In genomic region chr22:30221121-30221992, GRCh38 we compare ENCODE assay signal across 10 cellular contexts. TPM values are rescaled to one million over a fixed set of nuclear protein-coding genes. Genes with fewer than 3 reads are reported as not detected.
DNase-seq lines count a peak whose midpoint lies in the region; ATAC-seq and TF ChIP-seq lines count a peak whose summit lies in the region.
"Had no signal": no experiment of that assay in that cellular context is flagged by ENCODE, and none has a peak within 500 bp of the region (broad histone marks: within the 10 kb centered on the region; RNA-seq: fewer than 3 reads in every experiment).

No MANE protein-coding gene starts in this region.

- no peaks in the 10 kb centered on the region for H3K27me3 Mint-ChIP-seq in CD8-positive, alpha-beta T cell (ENCODE audit: low read depth)
- no peaks in the 10 kb centered on the region for H3K27me3 Mint-ChIP-seq in T-helper 17 cell
- no peaks in the 10 kb centered on the region for H3K27me3 Mint-ChIP-seq in MCF 10A (ENCODE audit: insufficient read depth, unreplicated experiment)

- intact Hi-C loops in CD8-positive, alpha-beta T cell (cut with DNase I, micrococcal nuclease), result no loop called here
- intact Hi-C loops in MCF 10A (cut with micrococcal nuclease), result no loop called here

- no peak overlapping the region for H3K27ac ChIP-seq in CD8-positive, alpha-beta T cell (ENCODE audit: low read depth, low read length)

- ATAC-seq in CD8-positive, alpha-beta T cell, result peak; percentile 74
- ATAC-seq in T-helper 17 cell, result peak; percentile 84
- no peak for ATAC-seq in GM19452 (IDR thresholded peaks at IDR 0.05; ENCODE audit: unreplicated experiment)
- no peak for ATAC-seq in HG02884 (IDR thresholded peaks at IDR 0.05; ENCODE audit: unreplicated experiment)

- peak; percentile 11 to 68 (median 45) for DNase-seq in CD8-positive, alpha-beta T cell
- DNase-seq in T-helper 17 cell (peak in 2 of 3 donors; percentile 22 to 26), MCF 10A (ENCODE audit: unreplicated experiment) (no peak), hypothalamus (lab: John Stamatoyannopoulos, UW) (no peak)
- DNase-seq in activated effector memory CD4-positive, alpha-beta T cell treated with anti-CD3 and anti-CD28 coated beads, Interleukin-2, amount 50 U/mL, for 16 hours, result peak; percentile 83
- DNase-seq in stimulated activated CD4-positive, alpha-beta T cell treated with anti-CD3 and anti-CD28 coated beads, Interleukin-12 subunit alpha, Interleukin-12 subunit beta, amount 100 ng/mL, for 4 hours, result peak; percentile 48
- DNase-seq: mesendoderm, NCI-H2227 treated with DMSO at 0.1 percent for 48 hours had no signal

- H3K4me1 Mint-ChIP-seq in CD8-positive, alpha-beta T cell (ENCODE audit: low read depth), result peaks cover 57% of the 10 kb centered on the region
- peaks cover 58% of the 10 kb centered on the region for H3K4me1 Mint-ChIP-seq in T-helper 17 cell
- H3K4me1 Mint-ChIP-seq in MCF 10A (ENCODE audit: insufficient read depth, unreplicated experiment), result peaks cover 7% of the 10 kb centered on the region

- H3K36me3 Mint-ChIP-seq in CD8-positive, alpha-beta T cell, result no peaks in the 10 kb centered on the region
- H3K36me3 Mint-ChIP-seq in T-helper 17 cell (ENCODE audit: low read depth) (no peaks in the 10 kb centered on the region), MCF 10A (ENCODE audit: insufficient read depth, unreplicated experiment) (peaks cover 6% of the 10 kb centered on the region)

- no peaks in the 10 kb centered on the region for H3K9me3 ChIP-seq in CD8-positive, alpha-beta T cell (ENCODE audit: low read length)
- no peaks in the 10 kb centered on the region for H3K9me3 ChIP-seq in T-helper 17 cell (ENCODE audit: control insufficient read depth, low read length, poor library complexity, severe bottlenecking)

- H3K4me3 Mint-ChIP-seq in CD8-positive, alpha-beta T cell, result peak overlapping the region; percentile 77
- H3K4me3 Mint-ChIP-seq in T-helper 17 cell (peak overlapping the region; percentile 87), MCF 10A (ENCODE audit: unreplicated experiment) (no peak overlapping the region)

- no peaks in the 10 kb centered on the region for H3K27me3 ChIP-seq in CD8-positive, alpha-beta T cell (ENCODE audit: insufficient read depth, low read length)

- CTCF ChIA-PET in CD8-positive, alpha-beta T cell (lab: Charles Lee), result no interaction called here
- CTCF ChIA-PET in MCF 10A (lab: Yijun Ruan, JAX), result no interaction called here

- peak overlapping the region; percentile 87 for H3K27ac Mint-ChIP-seq in CD8-positive, alpha-beta T cell
- peak overlapping the region; percentile 91 for H3K27ac Mint-ChIP-seq in T-helper 17 cell
- H3K27ac Mint-ChIP-seq in MCF 10A (ENCODE audit: low read depth, unreplicated experiment), result no peak overlapping the region

- H3K4me3 ChIP-seq in CD8-positive, alpha-beta T cell (ENCODE audit: low read depth, low read length), result peak overlapping the region; percentile 47

- TF ChIP-seq CTCF in CD8-positive, alpha-beta T cell (IDR thresholded peaks at IDR 0.05), result no peak
- TF ChIP-seq CTCF in MCF 10A (IDR thresholded peaks at IDR 0.05; ENCODE audit: unreplicated experiment), result no peak

- POLR2A ChIA-PET in CD8-positive, alpha-beta T cell (lab: Charles Lee), result interaction anchor here (0.6 kb wide), 1 partner anchor 198 kb away, joined by 3 read pairs; no protein-coding TSS in a partner anchor
- POLR2A ChIA-PET in MCF 10A (lab: Yijun Ruan, JAX), result no interaction called here

- peaks cover 39% of the 10 kb centered on the region for H3K4me1 ChIP-seq in CD8-positive, alpha-beta T cell (ENCODE audit: insufficient read depth, low read length)

- no peaks in the 10 kb centered on the region for H3K36me3 ChIP-seq in CD8-positive, alpha-beta T cell (ENCODE audit: insufficient read depth, low read length)

- H3K9me3 Mint-ChIP-seq in CD8-positive, alpha-beta T cell, result no peaks in the 10 kb centered on the region
- H3K9me3 Mint-ChIP-seq in MCF 10A (ENCODE audit: unreplicated experiment), result peaks cover 6% of the 10 kb centered on the region

- BruUV-seq in MCF 10A (replicated peaks; lab: Mats Ljungman, UMichigan), result no TSS peak

RNA-seq across cellular contexts. Expression of gene LIF, which starts 25.2 kb away (rescaled TPM):
- under 1 TPM; 0.30 to 0.42 TPM for total RNA-seq in CD8-positive, alpha-beta T cell
- 1 to 10 TPM; 1.8 to 5.3 TPM for total RNA-seq in T-helper 17 cell
- 9.5 and 19.3 TPM in 2 replicates for total RNA-seq in MCF 10A (2022)

RNA-seq across cellular contexts. Expression of gene OSM, which starts 45.3 kb away (rescaled TPM):
- total RNA-seq in CD8-positive, alpha-beta T cell, result 10 to 100 TPM; 26.1 to 26.5 TPM
- 10 to 100 TPM; 29.1 to 35.2 TPM for total RNA-seq in T-helper 17 cell
- not detected in 2 replicates for total RNA-seq in MCF 10A (2022)

Comparison
In these comparisons a context has a peak if more than half of its experiments do, and no peak if none do; other contexts are left out.
1. ATAC-seq: peak in CD8-positive, alpha-beta T cell (single experiment) and T-helper 17 cell (single experiment); none in GM19452 (single experiment) and HG02884 (single experiment).
2. DNase-seq: peak in CD8-positive, alpha-beta T cell (7 of 7), T-helper 17 cell (2 of 3), activated effector memory CD4-positive, alpha-beta T cell treated with anti-CD3 and anti-CD28 coated beads, Interleukin-2, amount 50 U/mL, for 16 hours (single experiment) and stimulated activated CD4-positive, alpha-beta T cell treated with anti-CD3 and anti-CD28 coated beads, Interleukin-12 subunit alpha, Interleukin-12 subunit beta, amount 100 ng/mL, for 4 hours (single experiment); none in MCF 10A (single experiment) and hypothalamus (0 of 51).
3. RNA of gene OSM, which starts 45.3 kb away (total RNA-seq): 29.1 to 35.2 TPM in T-helper 17 cell and 26.1 to 26.5 TPM in CD8-positive, alpha-beta T cell; not detected in MCF 10A; every median in the first group is over 10 times any median in the second.